Comparison of ENCODE assay signal across 14 cellular contexts in the genomic region with DNA sequence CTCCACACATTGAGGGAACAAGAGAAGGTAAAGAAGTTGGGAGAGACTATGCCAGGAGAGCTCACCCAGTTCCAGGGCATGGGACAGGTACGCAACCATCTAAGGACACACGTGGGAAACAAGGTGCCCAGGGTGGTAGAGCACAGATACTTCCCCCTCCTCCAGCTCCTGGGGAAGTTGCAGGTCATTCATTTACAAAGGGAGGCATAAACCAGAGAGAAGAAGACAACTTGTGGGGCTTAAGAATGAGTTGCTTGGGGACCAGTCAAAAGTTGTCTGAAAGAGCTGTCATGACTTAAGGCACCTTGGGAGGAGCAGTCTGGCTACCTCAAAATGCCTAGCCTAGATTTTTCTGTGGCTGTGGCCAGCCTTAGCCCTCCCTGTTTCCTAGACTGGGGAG.
"Had no signal": no experiment of that assay in that cellular context is flagged by ENCODE, and none has a peak within 500 bp of the region (broad histone marks: within the 10 kb centered on the region; RNA-seq: fewer than 3 reads in every experiment).

No MANE protein-coding gene starts in this region.

- H3K27me3 Mint-ChIP-seq: activated B cell treated with CpG ODN at 0.5 μM for 24 hours; activated naive CD8-positive, alpha-beta T cell treated with anti-CD3 and anti-CD28 coated beads, Interleukin-2, amount 50 U/mL, for 24 hours had no signal

- H3K4me3 ChIP-seq: lung, neural progenitor cell, transverse colon had no signal

- H3K27me3 ChIP-seq: neural progenitor cell, transverse colon had no signal

- H3K9me3 ChIP-seq: transverse colon had no signal

- H3K9ac ChIP-seq: neural progenitor cell had no signal

- H3K4me3 Mint-ChIP-seq: activated B cell treated with CpG ODN at 0.5 μM for 24 hours; activated CD8-positive, alpha-beta T cell treated with anti-CD3 and anti-CD28 coated beads, Interleukin-2, amount 10 ng/mL, durations not matched to agents 7 days and 5 days; activated naive CD4-positive, alpha-beta T cell treated with anti-CD3 and anti-CD28 coated beads for 36 hours; activated naive CD8-positive, alpha-beta T cell treated with anti-CD3 and anti-CD28 coated beads, Interleukin-2, amount 50 U/mL, for 24 hours; endodermal cell; neural progenitor cell had no signal

- H3K27ac ChIP-seq: neural progenitor cell had no signal

- H3K27ac Mint-ChIP-seq: activated B cell treated with CpG ODN at 0.5 μM for 24 hours; activated CD8-positive, alpha-beta T cell treated with anti-CD3 and anti-CD28 coated beads, Interleukin-2, amount 10 ng/mL, durations not matched to agents 7 days and 5 days; activated naive CD4-positive, alpha-beta T cell treated with anti-CD3 and anti-CD28 coated beads for 36 hours; activated naive CD8-positive, alpha-beta T cell treated with anti-CD3 and anti-CD28 coated beads, Interleukin-2, amount 50 U/mL, for 24 hours; endodermal cell; neural progenitor cell had no signal

- ATAC-seq: activated CD8-positive, alpha-beta T cell treated with anti-CD3 and anti-CD28 coated beads, Interleukin-2, amount 10 ng/mL, durations not matched to agents 7 days and 5 days; activated naive CD8-positive, alpha-beta T cell treated with anti-CD3 and anti-CD28 coated beads, Interleukin-2, amount 50 U/mL, for 24 hours had no signal

- H3K4me1 Mint-ChIP-seq: activated B cell treated with CpG ODN at 0.5 μM for 24 hours, endodermal cell had no signal

- DNase-seq: activated B cell treated with CpG ODN at 0.5 μM for 24 hours; activated CD4-positive, alpha-beta T cell treated with anti-CD3 and anti-CD28 coated beads for 48 hours; activated CD8-positive, alpha-beta T cell treated with anti-CD3 and anti-CD28 coated beads, Interleukin-2, amount 10 ng/mL, durations not matched to agents 7 days and 5 days; activated naive CD4-positive, alpha-beta T cell treated with anti-CD3 and anti-CD28 coated beads for 36 hours; activated naive CD8-positive, alpha-beta T cell treated with anti-CD3 and anti-CD28 coated beads, Interleukin-2, amount 50 U/mL, for 24 hours; aorta; endodermal cell; midbrain; posterior cingulate gyrus; stimulated activated CD4-positive, alpha-beta T cell treated with anti-CD3 and anti-CD28 coated beads, Interleukin-4, amount 100 ng/mL, for 1 hour; stimulated activated naive CD4-positive, alpha-beta T cell; transverse colon had no signal

- H3K4me2 ChIP-seq: neural progenitor cell had no signal

- H3K9me3 Mint-ChIP-seq: activated B cell treated with CpG ODN at 0.5 μM for 24 hours; activated naive CD4-positive, alpha-beta T cell treated with anti-CD3 and anti-CD28 coated beads for 36 hours; activated naive CD8-positive, alpha-beta T cell treated with anti-CD3 and anti-CD28 coated beads, Interleukin-2, amount 50 U/mL, for 24 hours; endodermal cell had no signal

- H3K36me3 ChIP-seq: neural progenitor cell, transverse colon had no signal

- H2AFZ ChIP-seq: neural progenitor cell had no signal
